In genomic region chr7:148884049-148884298, GRCh38 we compare ENCODE assay signal across 8 cellular contexts. TPM values are rescaled to one million over a fixed set of nuclear protein-coding genes. Genes with fewer than 3 reads are reported as not detected.
DNase-seq lines count a peak whose midpoint lies in the region; ATAC-seq, FAIRE-seq and TF ChIP-seq lines count a peak whose summit lies in the region.

Gene EZH2, minus strand, starts transcription at chr7:148884291. Its CDS starts 36,993 bp downstream, at chr7:148847298.

- peak within 1 kb of the TSS; percentile 76; the same call in 1 of the 2 replicates for H3K27ac Mint-ChIP-seq in WTC11
- peak within 1 kb of the TSS; percentile 91 for H3K27ac Mint-ChIP-seq in stimulated activated memory B cell treated with anti-CD40 and anti-IgM and Interleukin-4, amounts not matched to agents 10 μg/mL and 1 μg/mL and 100 μg/mL, for 72 hours

- no peaks in the 10 kb centered on the region for H3K9me3 Mint-ChIP-seq in WTC11
- no peaks in the 10 kb centered on the region for H3K9me3 Mint-ChIP-seq in stimulated activated memory B cell treated with anti-CD40 and anti-IgM and Interleukin-4, amounts not matched to agents 10 μg/mL and 1 μg/mL and 100 μg/mL, for 72 hours

- no peaks in the 10 kb centered on the region; the same call in 1 of the 2 replicates for H3K27me3 Mint-ChIP-seq in WTC11 (ENCODE audit: low read depth)
- no peaks in the 10 kb centered on the region for H3K27me3 Mint-ChIP-seq in stimulated activated memory B cell treated with anti-CD40 and anti-IgM and Interleukin-4, amounts not matched to agents 10 μg/mL and 1 μg/mL and 100 μg/mL, for 72 hours

- no peaks in the 10 kb centered on the region for H3K36me3 ChIP-seq in right atrium auricular region

- H3K4me1 Mint-ChIP-seq in WTC11: peaks cover 11% of the 10 kb centered on the region
- H3K4me1 Mint-ChIP-seq in stimulated activated memory B cell treated with anti-CD40 and anti-IgM and Interleukin-4, amounts not matched to agents 10 μg/mL and 1 μg/mL and 100 μg/mL, for 72 hours: peaks cover 14% of the 10 kb centered on the region

- DNase-seq in WTC11 (ENCODE audit: low spot score) (no peak), right atrium auricular region (ENCODE audit: low spot score) (no peak), D721Med (ENCODE audit: insufficient read length, low spot score) (no peak)

- H3K27ac ChIP-seq in right atrium auricular region: peak within 1 kb of the TSS; percentile 96 to 98

- TF ChIP-seq CTCF in WTC11 (IDR thresholded peaks at IDR 0.05): no peak
- no peak for TF ChIP-seq CTCF in right atrium auricular region (IDR thresholded peaks at IDR 0.05)
- TF ChIP-seq CTCF in D721Med (IDR thresholded peaks at IDR 0.05; ENCODE audit: insufficient read depth, missing control alignments): no peak

- H3K9me3 ChIP-seq in right atrium auricular region: no peaks in the 10 kb centered on the region

- CTCF ChIA-PET in WTC11 (lab: Charles Lee): interaction anchor here (1.6 kb wide), 1 partner anchor 27 kb away, joined by 9 read pairs; no protein-coding TSS in a partner anchor

- H3K4me3 Mint-ChIP-seq in WTC11: peak within 1 kb of the TSS; percentile 91
- H3K4me3 Mint-ChIP-seq in stimulated activated memory B cell treated with anti-CD40 and anti-IgM and Interleukin-4, amounts not matched to agents 10 μg/mL and 1 μg/mL and 100 μg/mL, for 72 hours: peak within 1 kb of the TSS; percentile 89

- peaks cover 0 to 4% of the 10 kb centered on the region in 2 donors for H3K4me1 ChIP-seq in right atrium auricular region

- peak; percentile 28 for ATAC-seq in GM18517 (IDR thresholded peaks at IDR 0.05; ENCODE audit: unreplicated experiment)
- peak; percentile 16 for ATAC-seq in HG02884 (IDR thresholded peaks at IDR 0.05; ENCODE audit: unreplicated experiment)
- ATAC-seq in WTC11: peak; percentile 27
- ATAC-seq in stimulated activated memory B cell treated with anti-CD40 and anti-IgM and Interleukin-4, amounts not matched to agents 10 μg/mL and 1 μg/mL and 100 μg/mL, for 72 hours: no peak
- ATAC-seq in GM19463 (IDR thresholded peaks at IDR 0.05; ENCODE audit: unreplicated experiment): no peak
- ATAC-seq in HG03354 (IDR thresholded peaks at IDR 0.05; ENCODE audit: poor library complexity, severe bottlenecking, unreplicated experiment): no peak

- FAIRE-seq in D721Med (lab: Jason Lieb, UNC): no peak

- peaks cover 8% of the 10 kb centered on the region for H3K36me3 Mint-ChIP-seq in WTC11
- H3K36me3 Mint-ChIP-seq in stimulated activated memory B cell treated with anti-CD40 and anti-IgM and Interleukin-4, amounts not matched to agents 10 μg/mL and 1 μg/mL and 100 μg/mL, for 72 hours: peaks cover 5% of the 10 kb centered on the region

- H3K27me3 ChIP-seq in right atrium auricular region: no peaks in the 10 kb centered on the region

- peak within 1 kb of the TSS; percentile 86 to 97 for H3K4me3 ChIP-seq in right atrium auricular region

- POLR2A ChIA-PET in WTC11 (lab: Charles Lee): interaction anchor here (0.5 to 1.4 kb wide), 3 partner anchors 26 to 57 kb away, joined by 3 to 6 read pairs (median 5); no protein-coding TSS in a partner anchor

TF ChIP-seq in WTC11, 78 proteins besides CTCF, POLR2A, EP300 and RAD21 (continues in another document):
- no peak for TF ChIP-seq SP1 (CRISPR knock-in tag; conservative IDR thresholded peaks at IDR 0.05)
- no peak for TF ChIP-seq ZNF671 (CRISPR knock-in tag; IDR thresholded peaks at IDR 0.05)
- TF ChIP-seq HMGA2 (CRISPR knock-in tag; IDR thresholded peaks at IDR 0.05): no peak
- TF ChIP-seq PRDM15 (CRISPR knock-in tag; IDR thresholded peaks at IDR 0.05): no peak
- no peak for TF ChIP-seq STAT6 (CRISPR knock-in tag; conservative IDR thresholded peaks at IDR 0.05; ENCODE audit: low read depth)
- no peak for TF ChIP-seq ZNF281 (CRISPR knock-in tag; IDR thresholded peaks at IDR 0.05)
- no peak for TF ChIP-seq ESRRA (CRISPR knock-in tag; IDR thresholded peaks at IDR 0.05; ENCODE audit: borderline replicate concordance)
- TF ChIP-seq ZBTB21 (CRISPR knock-in tag; IDR thresholded peaks at IDR 0.05; ENCODE audit: borderline replicate concordance): no peak
- no peak for TF ChIP-seq ZNF416 (CRISPR knock-in tag; IDR thresholded peaks at IDR 0.05)
- no peak for TF ChIP-seq USF2 (CRISPR knock-in tag; IDR thresholded peaks at IDR 0.05)
- TF ChIP-seq USF1 (CRISPR knock-in tag; IDR thresholded peaks at IDR 0.05): no peak
- no peak for TF ChIP-seq TCF7 (CRISPR knock-in tag; IDR thresholded peaks at IDR 0.05; ENCODE audit: low read depth)
- TF ChIP-seq NR2C2 (CRISPR knock-in tag; IDR thresholded peaks at IDR 0.05): no peak

RNA-seq across cellular contexts. Expression of gene EZH2, which starts in this region (rescaled TPM):
- total RNA-seq in WTC11 (2021): 28.5 to 35.4 TPM (median 28.6 TPM) in 3 replicates
- under 1 TPM; 0.26 to 0.98 TPM for total RNA-seq in right atrium auricular region

Comparison
In these comparisons a context has a peak if more than half of its experiments do, and no peak if none do; other contexts are left out.
1. RNA of gene EZH2 (total RNA-seq): 28.5 to 35.4 TPM in WTC11; 0.26 to 0.98 TPM in right atrium auricular region; every median in the first group is over 10 times any median in the second.
2. ATAC-seq: peak in GM18517 (single experiment), HG02884 (single experiment) and WTC11 (single experiment); none in stimulated activated memory B cell treated with anti-CD40 and anti-IgM and Interleukin-4, amounts not matched to agents 10 μg/mL and 1 μg/mL and 100 μg/mL, for 72 hours (single experiment), GM19463 (single experiment) and HG03354 (single experiment).